Comparison of ENCODE assay signal across 1 cellular context in genomic region chr17:34756670-34757021, GRCh38.
TF ChIP-seq lines count a peak whose summit lies in the region.

No MANE protein-coding gene starts in this region.

TF ChIP-seq in WTC11, 78 proteins besides CTCF, POLR2A, EP300 and RAD21 (continued from another document):
- TF ChIP-seq PRDM15 (CRISPR knock-in tag; IDR thresholded peaks at IDR 0.05) (no peak), CREB1 (CRISPR knock-in tag; IDR thresholded peaks at IDR 0.05) (no peak), ATF1 (CRISPR knock-in tag; IDR thresholded peaks at IDR 0.05) (no peak), ELF4 (CRISPR knock-in tag; IDR thresholded peaks at IDR 0.05; ENCODE audit: low read depth) (no peak)
- TF ChIP-seq, protein P1, sequence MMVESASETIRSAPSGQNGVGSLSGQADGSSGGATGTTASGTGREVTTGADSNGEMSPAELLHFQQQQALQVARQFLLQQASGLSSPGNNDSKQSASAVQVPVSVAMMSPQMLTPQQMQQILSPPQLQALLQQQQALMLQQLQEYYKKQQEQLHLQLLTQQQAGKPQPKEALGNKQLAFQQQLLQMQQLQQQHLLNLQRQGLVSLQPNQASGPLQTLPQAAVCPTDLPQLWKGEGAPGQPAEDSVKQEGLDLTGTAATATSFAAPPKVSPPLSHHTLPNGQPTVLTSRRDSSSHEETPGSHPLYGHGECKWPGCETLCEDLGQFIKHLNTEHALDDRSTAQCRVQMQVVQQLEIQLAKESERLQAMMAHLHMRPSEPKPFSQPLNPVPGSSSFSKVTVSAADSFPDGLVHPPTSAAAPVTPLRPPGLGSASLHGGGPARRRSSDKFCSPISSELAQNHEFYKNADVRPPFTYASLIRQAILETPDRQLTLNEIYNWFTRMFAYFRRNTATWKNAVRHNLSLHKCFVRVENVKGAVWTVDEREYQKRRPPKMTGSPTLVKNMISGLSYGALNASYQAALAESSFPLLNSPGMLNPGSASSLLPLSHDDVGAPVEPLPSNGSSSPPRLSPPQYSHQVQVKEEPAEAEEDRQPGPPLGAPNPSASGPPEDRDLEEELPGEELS (CRISPR knock-in tag; IDR thresholded peaks at IDR 0.05), result no peak
